ENCODE assay signal across 18 cellular contexts in the genomic region with DNA sequence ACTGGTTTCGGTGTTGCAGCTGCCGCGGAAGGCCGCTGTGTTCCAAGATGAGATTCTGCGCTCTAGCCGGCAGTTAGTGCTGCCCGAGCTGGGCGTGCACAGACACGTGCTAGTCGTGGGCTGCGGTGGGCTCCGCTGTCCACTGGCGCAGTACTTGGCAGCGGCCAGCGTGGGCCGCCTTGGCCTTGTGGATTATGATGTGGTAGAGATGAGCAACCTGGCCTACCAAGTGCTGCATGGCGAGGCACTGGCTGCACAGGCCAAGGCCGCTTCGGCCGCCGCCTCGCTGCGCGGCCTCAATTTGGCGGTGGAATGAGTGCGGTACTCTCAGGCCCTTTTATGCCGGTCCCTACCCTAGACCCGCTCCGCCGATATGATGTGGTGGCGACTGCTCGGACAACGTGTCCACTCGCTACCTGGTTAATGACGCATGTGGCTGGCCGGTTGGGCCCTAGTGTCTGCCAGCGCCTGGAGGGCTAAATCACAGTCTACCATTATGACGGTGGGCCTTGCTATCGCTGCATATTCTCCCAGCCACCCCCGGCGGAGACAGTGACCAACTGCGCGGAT. TPM values are rescaled to one million over a fixed set of nuclear protein-coding genes. Genes with fewer than 3 reads are reported as not detected.
DNase-seq lines count a peak whose midpoint lies in the region; ATAC-seq, FAIRE-seq and TF ChIP-seq lines count a peak whose summit lies in the region.
"Had no signal": no experiment of that assay in that cellular context is flagged by ENCODE, and none has a peak within 500 bp of the region (broad histone marks: within the 10 kb centered on the region; RNA-seq: fewer than 3 reads in every experiment).

No MANE protein-coding gene starts in this region.

- H2BK12ac ChIP-seq in H1 (ENCODE audit: low read depth, low read length), result no peak overlapping the region
- peak overlapping the region; percentile 75 for H2BK12ac ChIP-seq in neuronal stem cell (ENCODE audit: low read length)

- H2BK120ac ChIP-seq in H1 (replicated peaks; ENCODE audit: low read depth, low read length), result no peak overlapping the region
- no peak overlapping the region for H2BK120ac ChIP-seq in neuronal stem cell (ENCODE audit: low read depth, low read length)

- H4K5ac ChIP-seq in H1 (ENCODE audit: insufficient read length, low read depth, low read length), result no peak overlapping the region

- no peak overlapping the region for H3K4ac ChIP-seq in H1 (replicated peaks; ENCODE audit: insufficient read length, low read depth, low read length)
- H3K4ac ChIP-seq in neuronal stem cell (ENCODE audit: low read length), result no peak overlapping the region

- H3K27me3 ChIP-seq in GM23338 (ENCODE audit: insufficient read depth), result no peaks in the 10 kb centered on the region
- no peaks in the 10 kb centered on the region for H3K27me3 ChIP-seq in H1 (replicated peaks in 1 of 4; ENCODE audit: control insufficient read depth in 3 of 4, extremely low read depth in 1 of 4, insufficient read depth in 3 of 4, low read length in 3 of 4)
- H3K27me3 ChIP-seq in neuronal stem cell (ENCODE audit: control insufficient read depth in 3 of 3, insufficient read depth in 3 of 3, low read depth in 1 of 3, low read length in 3 of 3), result no peaks in the 10 kb centered on the region

- H3K14ac ChIP-seq in H1 (ENCODE audit: insufficient read length), result no peak overlapping the region
- peak overlapping the region; percentile 38 for H3K14ac ChIP-seq in neuronal stem cell (ENCODE audit: low read length)

- H3K4me2 ChIP-seq in GM23338 (no peak overlapping the region), H1 (ENCODE audit: insufficient read depth in 1 of 2, low read depth in 2 of 2, low read length in 2 of 2) (no peak overlapping the region), neuronal stem cell (ENCODE audit: insufficient read depth, low read length, poor library complexity, severe bottlenecking) (no peak overlapping the region)

- DNase-seq in activated CD4-positive, alpha-beta T cell treated with anti-CD3 and anti-CD28 coated beads, Interleukin-2, amount 10 ng/mL, durations not matched to agents 24 days and 14 days, result peak; percentile 48
- DNase-seq in activated CD4-positive, alpha-beta T cell treated with anti-CD3 and anti-CD28 coated beads, Interleukin-2, amount 10 ng/mL, durations not matched to agents 7 days and 5 days, result no peak
- peak; percentile 19 for DNase-seq in GM23338 (ENCODE audit: low spot score)
- no peak for DNase-seq in H1 (ENCODE audit: low read depth in 1 of 2, low spot score in 2 of 2)
- DNase-seq in neuronal stem cell (ENCODE audit: low spot score), result no peak
- DNase-seq in RWPE1 (ENCODE audit: low spot score), result no peak
- DNase-seq in lower leg skin (ENCODE audit: low spot score in 2 of 2), result no peak
- DNase-seq: Caco-2; CD8-positive, alpha-beta T cell; DND-41; GDM1; GOT3 had no signal

- TF ChIP-seq CTCF in GM23338 (conservative IDR thresholded peaks at IDR 0.05; ENCODE audit: low read depth in 2 of 2), result peak in 1 of 2 experiments; percentile 38; a peak in 1 of 4 replicates
- TF ChIP-seq CTCF in H1 (IDR thresholded peaks at IDR 0.05; ENCODE audit: control extremely low read depth in 1 of 3, insufficient read depth in 1 of 3, low read depth in 1 of 3, low read length in 3 of 3), result peak in 1 of 3 experiments; percentile 6; a peak in 1 of 4 replicates
- no peak for TF ChIP-seq CTCF in RWPE1 (conservative IDR thresholded peaks at IDR 0.05; ENCODE audit: low read depth)
- TF ChIP-seq CTCF in lower leg skin (IDR thresholded peaks at IDR 0.05), result no peak

- H4K20me1 ChIP-seq in GM23338 (replicated peaks; ENCODE audit: insufficient read depth) (no peaks in the 10 kb centered on the region), H1 (replicated peaks in 1 of 2; ENCODE audit: control insufficient read depth in 1 of 2, insufficient read depth in 2 of 2, low read length in 2 of 2) (no peaks in the 10 kb centered on the region)

- intact Hi-C loops in activated CD4-positive, alpha-beta T cell treated with anti-CD3 and anti-CD28 coated beads, Interleukin-2, amount 10 ng/mL, durations not matched to agents 24 days and 14 days (cut with micrococcal nuclease), result loop anchor here (10.0 kb wide), 1 partner anchor 260 kb away; no protein-coding TSS in a partner anchor
- intact Hi-C loops in lower leg skin (cut with DNase I; ENCODE audit: low total_unique reads), result no loop called here

- H3K23me2 ChIP-seq in H1 (ENCODE audit: low read depth, low read length), result no peaks in the 10 kb centered on the region

- no peaks in the 10 kb centered on the region for H3K36me3 Mint-ChIP-seq in activated CD4-positive, alpha-beta T cell treated with anti-CD3 and anti-CD28 coated beads, Interleukin-2, amount 10 ng/mL, durations not matched to agents 24 days and 14 days (ENCODE audit: low read depth)
- no peaks in the 10 kb centered on the region for H3K36me3 Mint-ChIP-seq in activated CD4-positive, alpha-beta T cell treated with anti-CD3 and anti-CD28 coated beads, Interleukin-2, amount 10 ng/mL, durations not matched to agents 7 days and 5 days (ENCODE audit: low read depth)
- H3K36me3 Mint-ChIP-seq in GM23338 (ENCODE audit: low read depth), result no peaks in the 10 kb centered on the region
- H3K36me3 Mint-ChIP-seq: CD14-positive monocyte; CD8-positive, alpha-beta T cell had no signal

- H3K27me3 Mint-ChIP-seq in activated CD4-positive, alpha-beta T cell treated with anti-CD3 and anti-CD28 coated beads, Interleukin-2, amount 10 ng/mL, durations not matched to agents 24 days and 14 days, result peaks cover 40% of the 10 kb centered on the region
- H3K27me3 Mint-ChIP-seq in activated CD4-positive, alpha-beta T cell treated with anti-CD3 and anti-CD28 coated beads, Interleukin-2, amount 10 ng/mL, durations not matched to agents 7 days and 5 days, result peaks cover 10% of the 10 kb centered on the region
- H3K27me3 Mint-ChIP-seq in GM23338 (ENCODE audit: insufficient read depth, low read depth, poor library complexity), result no peaks in the 10 kb centered on the region

- H2BK20ac ChIP-seq in H1 (ENCODE audit: low read length), result no peak overlapping the region

- no peaks in the 10 kb centered on the region for H3K9me2 ChIP-seq in GM23338 (ENCODE audit: insufficient read depth)

- no peaks in the 10 kb centered on the region for H3K36me3 ChIP-seq in GM23338 (ENCODE audit: insufficient read depth)
- H3K36me3 ChIP-seq in H1 (ENCODE audit: control insufficient read depth in 2 of 4, insufficient read depth in 4 of 4, low read length in 3 of 4), result no peaks in the 10 kb centered on the region
- no peaks in the 10 kb centered on the region for H3K36me3 ChIP-seq in neuronal stem cell (replicated peaks in 1 of 2; ENCODE audit: control insufficient read depth in 2 of 2, insufficient read depth in 2 of 2, low read length in 2 of 2)

- no peak overlapping the region for H3K27ac Mint-ChIP-seq in activated CD4-positive, alpha-beta T cell treated with anti-CD3 and anti-CD28 coated beads, Interleukin-2, amount 10 ng/mL, durations not matched to agents 24 days and 14 days
- H3K27ac Mint-ChIP-seq in activated CD4-positive, alpha-beta T cell treated with anti-CD3 and anti-CD28 coated beads, Interleukin-2, amount 10 ng/mL, durations not matched to agents 7 days and 5 days, result no peak overlapping the region
- H3K27ac Mint-ChIP-seq in GM23338, result no peak overlapping the region
- H3K27ac Mint-ChIP-seq: CD8-positive, alpha-beta T cell had no signal

- H3K9me3 Mint-ChIP-seq in activated CD4-positive, alpha-beta T cell treated with anti-CD3 and anti-CD28 coated beads, Interleukin-2, amount 10 ng/mL, durations not matched to agents 24 days and 14 days, result peaks cover under 1% of the 10 kb centered on the region
- no peaks in the 10 kb centered on the region for H3K9me3 Mint-ChIP-seq in activated CD4-positive, alpha-beta T cell treated with anti-CD3 and anti-CD28 coated beads, Interleukin-2, amount 10 ng/mL, durations not matched to agents 7 days and 5 days
- H3K9me3 Mint-ChIP-seq in GM23338, result 0 out of 3 replicates have a peak, but pooled peaks cover under 1% of the 10 kb centered on the region
- H3K9me3 Mint-ChIP-seq: CD8-positive, alpha-beta T cell had no signal

- H4K8ac ChIP-seq in H1 (ENCODE audit: extremely low read depth, insufficient read depth, low read length) (peak overlapping the region; percentile 79), neuronal stem cell (ENCODE audit: low read depth, low read length) (no peak overlapping the region)

- no peak overlapping the region for H2BK15ac ChIP-seq in H1 (ENCODE audit: low read length)
- H2BK15ac ChIP-seq in neuronal stem cell (ENCODE audit: low read length), result no peak overlapping the region

- POLR2A ChIA-PET in activated CD4-positive, alpha-beta T cell treated with anti-CD3 and anti-CD28 coated beads, Interleukin-2, amount 10 ng/mL, durations not matched to agents 7 days and 5 days (lab: Charles Lee), result no interaction called here
- POLR2A ChIA-PET in H1 (lab: Charles Lee; ENCODE audit: partially characterized antibody) (no interaction called here), RWPE1 (lab: Yijun Ruan, JAX; ENCODE audit: low non-redundant PET) (no interaction called here)

- H3K4me3 Mint-ChIP-seq in activated CD4-positive, alpha-beta T cell treated with anti-CD3 and anti-CD28 coated beads, Interleukin-2, amount 10 ng/mL, durations not matched to agents 24 days and 14 days, result no peak overlapping the region
- no peak overlapping the region for H3K4me3 Mint-ChIP-seq in activated CD4-positive, alpha-beta T cell treated with anti-CD3 and anti-CD28 coated beads, Interleukin-2, amount 10 ng/mL, durations not matched to agents 7 days and 5 days
- H3K4me3 Mint-ChIP-seq in GM23338, result no peak overlapping the region
- H3K4me3 Mint-ChIP-seq: CD14-positive monocyte; CD8-positive, alpha-beta T cell had no signal

- H4K91ac ChIP-seq in H1 (replicated peaks; ENCODE audit: insufficient read length, low read length), result no peak overlapping the region
- H4K91ac ChIP-seq in neuronal stem cell (ENCODE audit: low read depth, low read length, poor library complexity), result no peak overlapping the region

- no peak overlapping the region for H2AFZ ChIP-seq in GM23338
- H2AFZ ChIP-seq in H1 (ENCODE audit: low read length), result no peak overlapping the region
- no peak overlapping the region for H2AFZ ChIP-seq in neuronal stem cell (ENCODE audit: low read length)

- no peak for FAIRE-seq in H1 (lab: Jason Lieb, UNC)
- FAIRE-seq: GM19239 had no signal

- peaks cover 8% of the 10 kb centered on the region for H3K4me1 Mint-ChIP-seq in activated CD4-positive, alpha-beta T cell treated with anti-CD3 and anti-CD28 coated beads, Interleukin-2, amount 10 ng/mL, durations not matched to agents 24 days and 14 days
- H3K4me1 Mint-ChIP-seq in activated CD4-positive, alpha-beta T cell treated with anti-CD3 and anti-CD28 coated beads, Interleukin-2, amount 10 ng/mL, durations not matched to agents 7 days and 5 days, result peaks cover 8% of the 10 kb centered on the region
- H3K4me1 Mint-ChIP-seq in GM23338, result 0 out of 3 replicates have a peak, but pooled peaks cover 6% of the 10 kb centered on the region

- peaks cover 0 to under 1% of the 10 kb centered on the region in 2 experiments; a peak in 1 of 4 replicates for H3K9me3 ChIP-seq in H1 (ENCODE audit: insufficient read depth in 2 of 2, low read depth in 1 of 2, low read length in 1 of 2)
- H3K9me3 ChIP-seq in neuronal stem cell (replicated peaks in 1 of 2; ENCODE audit: control insufficient read depth in 2 of 2, insufficient read depth in 1 of 2, low read depth in 1 of 2, low read length in 2 of 2), result peaks cover 0 to 2% of the 10 kb centered on the region in 2 donors
- H3K9me3 ChIP-seq: Caco-2 had no signal

- H3K18ac ChIP-seq in H1 (ENCODE audit: extremely low read depth, low read length), result no peak overlapping the region
- H3K18ac ChIP-seq in neuronal stem cell (ENCODE audit: low read length), result peak overlapping the region; percentile 27

- 95% methylated on average over 43 of the region's 43 CpGs; no CpG with 5 or more reads in 1 of the 2 experiments for WGBS in H1 (ENCODE audit: extremely low coverage in 1 of 2, insufficient coverage in 1 of 2, insufficient read length in 1 of 2, insufficient replicate concordance in 2 of 2, low coverage in 1 of 2, low lambda C conversion rate in 2 of 2, missing lambda C conversion rate in 1 of 2), 2 experiments
- no CpG with 5 or more reads among the region's 43 CpGs for WGBS in neuronal stem cell (ENCODE audit: extremely low coverage in 2 of 2, insufficient read length in 2 of 2, insufficient replicate concordance in 1 of 2), 2 donors
- 93 to 95% methylated on average over 43 of the region's 43 CpGs for WGBS in lower leg skin, 2 donors

- H2AK5ac ChIP-seq in H1 (ENCODE audit: low read depth, low read length) (no peak overlapping the region), neuronal stem cell (ENCODE audit: low read depth, low read length) (peak overlapping the region; percentile 70)

- TF ChIP-seq RAD21 in H1 (IDR thresholded peaks at IDR 0.05 in 1 of 2, conservative IDR thresholded peaks at IDR 0.05 in 1 of 2; ENCODE audit: low read depth in 2 of 2, low read length in 2 of 2), result peak; percentile 32 to 42

- no peak overlapping the region for H3K56ac ChIP-seq in H1 (replicated peaks; ENCODE audit: insufficient read length, low read depth, low read length)

- H3K4me3 ChIP-seq in GM23338 (no peak overlapping the region), H1 (ENCODE audit: extremely low read depth in 1 of 4, insufficient read depth in 2 of 4, low read depth in 3 of 4, low read length in 4 of 4) (no peak overlapping the region), neuronal stem cell (ENCODE audit: low read length in 2 of 2) (peak overlapping the region in 1 of 2 donors; percentile 36), lower leg skin (ENCODE audit: low read depth, poor library complexity, severe bottlenecking) (no peak overlapping the region)

- H3K9ac ChIP-seq in H1 (replicated peaks in 1 of 4; ENCODE audit: extremely low read depth in 1 of 4, low read depth in 3 of 4, low read length in 3 of 4) (no peak overlapping the region), neuronal stem cell (ENCODE audit: low read depth, low read length, poor library complexity) (peak overlapping the region; percentile 30)

- no peaks in the 10 kb centered on the region for H3K79me2 ChIP-seq in GM23338 (replicated peaks; ENCODE audit: insufficient read depth)
- no peaks in the 10 kb centered on the region for H3K79me2 ChIP-seq in H1 (ENCODE audit: control insufficient read depth in 1 of 2, insufficient read depth in 2 of 2, low read length in 2 of 2)

- CTCF ChIA-PET in activated CD4-positive, alpha-beta T cell treated with anti-CD3 and anti-CD28 coated beads, Interleukin-2, amount 10 ng/mL, durations not matched to agents 7 days and 5 days (lab: Charles Lee), result interaction anchor here (1.0 kb wide), 1 partner anchor 13 kb away, joined by 3 read pairs; no protein-coding TSS in a partner anchor
- CTCF ChIA-PET in H1 (lab: Charles Lee; ENCODE audit: partially characterized antibody), result no interaction called here
- CTCF ChIA-PET in RWPE1 (lab: Yijun Ruan, JAX), result no interaction called here

- H3K23ac ChIP-seq in H1 (ENCODE audit: insufficient read length) (no peak overlapping the region), neuronal stem cell (ENCODE audit: low read depth, low read length, poor library complexity) (peak overlapping the region; percentile 55)

- H3K4me1 ChIP-seq in GM23338 (ENCODE audit: insufficient read depth) (no peaks in the 10 kb centered on the region), H1 (replicated peaks in 1 of 4; ENCODE audit: control insufficient read depth in 3 of 4, insufficient read depth in 4 of 4, low read length in 3 of 4) (no peaks in the 10 kb centered on the region), neuronal stem cell (ENCODE audit: control insufficient read depth in 2 of 2, insufficient read depth in 1 of 2, low read depth in 1 of 2, low read length in 2 of 2) (no peaks in the 10 kb centered on the region)
- H3K4me1 ChIP-seq: Caco-2 had no signal

- H3K27ac ChIP-seq in GM23338 (ENCODE audit: low read depth) (no peak overlapping the region), H1 (ENCODE audit: low read depth, low read length) (no peak overlapping the region), neuronal stem cell (replicated peaks; ENCODE audit: low read length) (no peak overlapping the region), RWPE1 (no peak overlapping the region)
- H3K27ac ChIP-seq: 22Rv1, HL-60 had no signal

- no peaks in the 10 kb centered on the region for H3F3A ChIP-seq in GM23338 (replicated peaks; ENCODE audit: low read depth)

- H2BK5ac ChIP-seq in H1 (ENCODE audit: low read depth, low read length) (peak overlapping the region; percentile 12), neuronal stem cell (ENCODE audit: low read length) (no peak overlapping the region)

- no peaks in the 10 kb centered on the region for H3K79me1 ChIP-seq in H1 (ENCODE audit: low read depth, low read length)
- no peaks in the 10 kb centered on the region for H3K79me1 ChIP-seq in neuronal stem cell (ENCODE audit: low read depth, low read length)

- TF ChIP-seq POLR2A in H1 (IDR thresholded peaks at IDR 0.05; ENCODE audit: control extremely low read depth in 1 of 2, low read depth in 2 of 2, low read length in 2 of 2), result no peak
- TF ChIP-seq POLR2A in lower leg skin (IDR thresholded peaks at IDR 0.05), result no peak

- ATAC-seq in GM23338 (peak; percentile 47), GM21423 (IDR thresholded peaks at IDR 0.05; ENCODE audit: unreplicated experiment) (no peak)
- ATAC-seq: CD8-positive, alpha-beta T cell; HCT116 had no signal

- no peak for TF ChIP-seq EP300 in H1 (IDR thresholded peaks at IDR 0.05; ENCODE audit: borderline replicate concordance in 1 of 2, low read depth in 2 of 2, low read length in 2 of 2)

RNA-seq across cellular contexts. Expression of gene SYT16, which starts 51.9 kb away (rescaled TPM):
- not detected in 2 replicates for total RNA-seq in activated CD4-positive, alpha-beta T cell treated with anti-CD3 and anti-CD28 coated beads, Interleukin-2, amount 10 ng/mL, durations not matched to agents 24 days and 14 days
- not detected for total RNA-seq in activated CD4-positive, alpha-beta T cell treated with anti-CD3 and anti-CD28 coated beads, Interleukin-2, amount 10 ng/mL, durations not matched to agents 7 days and 5 days
- total RNA-seq in GM23338 (2014; rRNA removed; shearing (Covaris generic)), result 2.6 and 3.7 TPM in 2 replicates
- polyA plus RNA-seq in GM23338 (2016; fragmentation: Nextera tagmentation; extraction: Ambion mirVana) (0.80 and 0.91 TPM in 2 replicates), H1 (2011; rRNA removed) (0.24 and 0.47 TPM in 2 replicates)
- total RNA-seq in H1 (2021; fragmentation: NEBNext Ultra II Directional; extraction: Animal tissue kit (Norgen Biotek cat#: 25700)), result 2.9 and 3.6 TPM in 2 replicates
- 0.62 TPM for polyA plus RNA-seq in H1 (2011; cell fraction: cytosol; rRNA removed)
- polyA plus RNA-seq in H1 (2011; cell fraction: nucleus; rRNA removed), result 1.1 TPM
- 0.59 to 1.3 TPM (median 0.91 TPM) in 4 replicates for polyA plus RNA-seq in H1 (2012, experiment 1 of 2)
- polyA plus RNA-seq in H1 (2012, experiment 2 of 2), result 0.03 TPM
- 0.91 TPM for polyA plus RNA-seq in H1 (2013, experiment 1 of 2)
- polyA plus RNA-seq in H1 (2013, experiment 2 of 2), result 0.92 TPM
- polyA minus RNA-seq in H1 (2011; rRNA and poly(A)+ RNA removed), result 5.9 and 8.1 TPM in 2 replicates
- polyA minus RNA-seq in H1 (2011; cell fraction: cytosol; rRNA and poly(A)+ RNA removed), result 3.7 TPM
- polyA minus RNA-seq in H1 (2011; cell fraction: nucleus; rRNA and poly(A)+ RNA removed), result 9.0 TPM
- polyA plus RNA-seq in neuronal stem cell (2013, experiment 1 of 2), result 0.56 TPM
- 0.62 TPM for polyA plus RNA-seq in neuronal stem cell (2013, experiment 2 of 2)
- total RNA-seq in lower leg skin, result under 1 TPM in 2 of 4 donors, not detected in 2; under 0.01 to 0.03 TPM
- total RNA-seq: CD8-positive, alpha-beta T cell had no signal
- polyA plus RNA-seq: CD14-positive monocyte had no signal

Comparison
In these comparisons a context has a peak if more than half of its experiments do, and no peak if none do; other contexts are left out.
1. DNase-seq: peak in activated CD4-positive, alpha-beta T cell treated with anti-CD3 and anti-CD28 coated beads, Interleukin-2, amount 10 ng/mL, durations not matched to agents 24 days and 14 days (single experiment) and GM23338 (single experiment); none in activated CD4-positive, alpha-beta T cell treated with anti-CD3 and anti-CD28 coated beads, Interleukin-2, amount 10 ng/mL, durations not matched to agents 7 days and 5 days (single experiment), H1 (0 of 2), neuronal stem cell (single experiment), RWPE1 (single experiment) and lower leg skin (0 of 2).